ENCODE assay signal across 24 cellular contexts in the genomic region with DNA sequence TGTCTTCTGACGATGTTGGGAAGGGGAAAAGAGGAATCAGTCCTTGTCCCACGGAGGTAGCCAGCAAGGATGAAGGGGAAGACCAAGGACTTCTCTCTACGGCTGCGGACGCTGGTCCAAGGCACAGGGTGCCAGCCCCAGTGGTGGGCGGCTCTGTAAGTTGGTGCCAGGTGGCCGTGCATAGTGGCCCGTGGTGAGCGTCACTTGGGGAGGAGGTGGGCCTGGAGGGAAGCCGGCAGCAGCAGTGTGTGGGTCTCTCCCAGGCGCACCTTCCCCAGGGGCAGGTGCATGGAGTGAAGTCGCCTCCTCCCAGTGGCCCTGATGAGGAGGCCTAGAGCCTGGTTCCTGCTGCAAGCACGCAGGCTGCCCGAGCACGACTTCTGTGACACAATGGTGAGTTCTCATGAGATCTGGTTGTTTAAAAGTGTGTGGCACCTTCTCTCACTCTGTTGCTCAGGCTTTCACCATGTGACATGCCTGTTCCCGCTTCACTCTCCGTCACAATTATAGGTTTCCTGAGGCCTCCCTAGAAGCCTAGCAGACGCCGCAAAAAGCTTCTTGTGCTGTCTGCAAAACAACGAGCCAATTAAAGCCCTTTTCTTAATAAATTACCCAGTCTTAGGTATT.
"Had no signal": no experiment of that assay in that cellular context is flagged by ENCODE, and none has a peak within 500 bp of the region (broad histone marks: within the 10 kb centered on the region; RNA-seq: fewer than 3 reads in every experiment).

No MANE protein-coding gene starts in this region.

- DNase-seq: activated CD4-positive, alpha-beta T cell treated with anti-CD3 and anti-CD28 coated beads for 48 hours; activated CD4-positive, alpha-beta T cell treated with anti-CD3 and anti-CD28 coated beads, Interleukin-2, amount 50 U/mL, for 4 hours; activated CD4-positive, CD25-positive, alpha-beta regulatory T cell treated with anti-CD3 and anti-CD28 coated beads, Interleukin-2, amount 50 U/mL, for 72 hours; activated CD8-positive, alpha-beta T cell treated with anti-CD3 and anti-CD28 coated beads, Interleukin-2, amount 10 ng/mL, durations not matched to agents 7 days and 5 days; activated effector memory CD4-positive, alpha-beta T cell treated with anti-CD3 and anti-CD28 coated beads, Interleukin-2, amount 50 U/mL, for 16 hours; activated naive CD4-positive, alpha-beta T cell treated with Interleukin-2 at 50 U/mL for 16 hours; activated T-cell treated with anti-CD3 and anti-CD28 coated beads, Interleukin-2, amount 50 U/mL, for 4 hours; amygdala; KBM-7; NCI-H1048; NCI-H146; NCI-H187 treated with DMSO at 0.1 percent for 48 hours; NCI-H2081 treated with DMSO at 0.1 percent for 48 hours; NCI-H2171; NCI-H345; NCI-H510A; NCI-H526 treated with DMSO at 0.1 percent for 48 hours; NCI-H82; PC-9; SHP77 treated with DMSO at 0.1 percent for 48 hours had no signal

- H3K4me3 Mint-ChIP-seq: activated CD8-positive, alpha-beta T cell treated with anti-CD3 and anti-CD28 coated beads, Interleukin-2, amount 10 ng/mL, durations not matched to agents 7 days and 5 days; activated naive CD8-positive, alpha-beta T cell; activated T-cell treated with anti-CD3 and anti-CD28 coated beads, Interleukin-2, amount 50 U/mL, for 4 hours; brain; central memory CD8-positive, alpha-beta T cell; T-helper 1 cell treated with Interleukin-12 subunit alpha and Interleukin-12 subunit beta and Interleukin-4 antibody, amounts not matched to agents 30 μg/mL and 1 μg/mL, for 36 hours had no signal

- ATAC-seq: activated CD8-positive, alpha-beta T cell treated with anti-CD3 and anti-CD28 coated beads, Interleukin-2, amount 10 ng/mL, durations not matched to agents 7 days and 5 days; activated T-cell treated with anti-CD3 and anti-CD28 coated beads, Interleukin-2, amount 50 U/mL, for 4 hours had no signal

- H3K27me3 Mint-ChIP-seq: activated naive CD8-positive, alpha-beta T cell; central memory CD8-positive, alpha-beta T cell had no signal

- H3K27ac Mint-ChIP-seq: activated CD8-positive, alpha-beta T cell treated with anti-CD3 and anti-CD28 coated beads, Interleukin-2, amount 10 ng/mL, durations not matched to agents 7 days and 5 days; activated naive CD8-positive, alpha-beta T cell; T-helper 1 cell treated with Interleukin-12 subunit alpha and Interleukin-12 subunit beta and Interleukin-4 antibody, amounts not matched to agents 30 μg/mL and 1 μg/mL, for 36 hours had no signal

- H3K4me1 Mint-ChIP-seq: brain; central memory CD8-positive, alpha-beta T cell had no signal

- H3K9me3 Mint-ChIP-seq: activated T-cell treated with anti-CD3 and anti-CD28 coated beads, Interleukin-2, amount 50 U/mL, for 4 hours; central memory CD8-positive, alpha-beta T cell; T-helper 1 cell treated with Interleukin-12 subunit alpha and Interleukin-12 subunit beta and Interleukin-4 antibody, amounts not matched to agents 30 μg/mL and 1 μg/mL, for 36 hours had no signal

- H3K36me3 Mint-ChIP-seq: activated naive CD8-positive, alpha-beta T cell; brain had no signal
